ENCODE assay signal across 1 cellular context in genomic region chr17:11991461-11991860, GRCh38.
TF ChIP-seq lines count a peak whose summit lies in the region.

No MANE protein-coding gene starts in this region.

TF ChIP-seq in WTC11, 78 proteins besides CTCF, POLR2A, EP300 and RAD21 (continued from another document):
- TF ChIP-seq STAT6 (CRISPR knock-in tag; conservative IDR thresholded peaks at IDR 0.05; ENCODE audit: low read depth) (no peak), ZBTB43 (CRISPR knock-in tag; IDR thresholded peaks at IDR 0.05) (no peak), FOXK1 (CRISPR knock-in tag; IDR thresholded peaks at IDR 0.05) (no peak), ETV6 (CRISPR knock-in tag; IDR thresholded peaks at IDR 0.05) (no peak), ZNF263 (CRISPR knock-in tag; IDR thresholded peaks at IDR 0.05; ENCODE audit: low read depth) (no peak), PRDM15 (CRISPR knock-in tag; IDR thresholded peaks at IDR 0.05) (no peak), ZNF423 (CRISPR knock-in tag; IDR thresholded peaks at IDR 0.05) (no peak), GTF2I (CRISPR knock-in tag; conservative IDR thresholded peaks at IDR 0.05) (no peak), SOX15 (CRISPR knock-in tag; IDR thresholded peaks at IDR 0.05) (no peak), ATF3 (CRISPR knock-in tag; conservative IDR thresholded peaks at IDR 0.05) (no peak), AR (CRISPR knock-in tag; IDR thresholded peaks at IDR 0.05) (no peak), HMGA2 (CRISPR knock-in tag; IDR thresholded peaks at IDR 0.05) (no peak), IRF2 (CRISPR knock-in tag; IDR thresholded peaks at IDR 0.05; ENCODE audit: borderline replicate concordance, low read depth) (no peak), RELA (CRISPR knock-in tag; IDR thresholded peaks at IDR 0.05; ENCODE audit: borderline replicate concordance) (no peak), ZMAT4 (CRISPR knock-in tag; IDR thresholded peaks at IDR 0.05) (no peak), SMAD4 (CRISPR knock-in tag; IDR thresholded peaks at IDR 0.05) (no peak)
